12 cellular contexts compared by ENCODE assay signal in genomic region chr3:196111939-196112386, GRCh38. TPM values are rescaled to one million over a fixed set of nuclear protein-coding genes. Genes with fewer than 3 reads are reported as not detected.
DNase-seq lines count a peak whose midpoint lies in the region; ATAC-seq and TF ChIP-seq lines count a peak whose summit lies in the region.
"Had no signal": no experiment of that assay in that cellular context is flagged by ENCODE, and none has a peak within 500 bp of the region (broad histone marks: within the 10 kb centered on the region; RNA-seq: fewer than 3 reads in every experiment).

No MANE protein-coding gene starts in this region.

- POLR2A ChIA-PET in A673 (lab: Charles Lee; ENCODE audit: low non-redundant PET), result interaction anchor here (0.7 kb wide), 1 partner anchor 17 kb away, joined by 12 read pairs; no protein-coding TSS in a partner anchor

- peak; percentile 58 for DNase-seq in GM12864 (ENCODE audit: low read depth)
- no peak for DNase-seq in activated T-cell treated with anti-CD3 and anti-CD28 coated beads, Interleukin-2, amount 50 U/mL, for 4 hours
- peak; percentile 13 for DNase-seq in renal cortical epithelial cell (ENCODE audit: low read depth)
- no peak for DNase-seq in RPMI8226
- DNase-seq in A673 (ENCODE audit: low spot score), result no peak
- DNase-seq in NCI-H2171 treated with DMSO at 0.1 percent for 48 hours (lab: John Stamatoyannopoulos, UW), result no peak
- DNase-seq: DMS153, NCI-H146 had no signal

- BruUV-seq in A673 (replicated peaks; lab: Mats Ljungman, UMichigan), result no TSS peak

- H3K36me3 Mint-ChIP-seq in activated T-cell treated with anti-CD3 and anti-CD28 coated beads, Interleukin-2, amount 50 U/mL, for 4 hours (ENCODE audit: insufficient read depth), result no peaks in the 10 kb centered on the region

- intact Hi-C loops in A673 (cut with micrococcal nuclease; ENCODE audit: unreplicated experiment), result no loop called here

- H3K4me1 ChIP-seq in A673 (ENCODE audit: insufficient read depth, low read length, poor library complexity, severe bottlenecking), result no peaks in the 10 kb centered on the region
- H3K4me1 ChIP-seq: ascending aorta had no signal

- H3K4me1 Mint-ChIP-seq in activated T-cell treated with anti-CD3 and anti-CD28 coated beads, Interleukin-2, amount 50 U/mL, for 4 hours (ENCODE audit: low read depth), result peaks cover 14% of the 10 kb centered on the region

- H3K27ac ChIP-seq in A673 (ENCODE audit: low read depth, low read length, poor library complexity, severe bottlenecking), result no peak overlapping the region
- H3K27ac ChIP-seq: ascending aorta had no signal

- ATAC-seq in HG02870 (IDR thresholded peaks at IDR 0.05; ENCODE audit: unreplicated experiment), result peak; percentile 40
- peak; percentile 89 to 90 for ATAC-seq in activated T-cell treated with anti-CD3 and anti-CD28 coated beads, Interleukin-2, amount 50 U/mL, for 4 hours
- ATAC-seq in GM18868 (IDR thresholded peaks at IDR 0.05; ENCODE audit: unreplicated experiment), result no peak
- ATAC-seq: HCT116 had no signal

- TF ChIP-seq CTCF in GM12864 (IDR thresholded peaks at IDR 0.05; ENCODE audit: low read depth, low read length, missing control alignments) (no peak), A673 (conservative IDR thresholded peaks at IDR 0.05; ENCODE audit: low read depth, low read length) (no peak)

- H3K27me3 ChIP-seq in A673 (replicated peaks; ENCODE audit: insufficient read depth, low read depth, low read length, poor library complexity), result no peaks in the 10 kb centered on the region
- H3K27me3 ChIP-seq: ascending aorta had no signal

- H3K36me3 ChIP-seq in A673 (ENCODE audit: insufficient read depth, low read length, poor library complexity, severe bottlenecking), result no peaks in the 10 kb centered on the region
- H3K36me3 ChIP-seq: ascending aorta had no signal

- no peak overlapping the region; the same call in 1 of the 2 replicates for H3K4me3 ChIP-seq in GM12864 (ENCODE audit: low read depth, low read length)
- H3K4me3 ChIP-seq in A673 (ENCODE audit: low read depth, low read length, poor library complexity, severe bottlenecking), result no peak overlapping the region
- H3K4me3 ChIP-seq: ascending aorta had no signal

- CTCF ChIA-PET in A673 (lab: Charles Lee), result no interaction called here

- H3K27me3 Mint-ChIP-seq in activated T-cell treated with anti-CD3 and anti-CD28 coated beads, Interleukin-2, amount 50 U/mL, for 4 hours (ENCODE audit: low read depth), result no peaks in the 10 kb centered on the region

- no peaks in the 10 kb centered on the region for H3K9me3 Mint-ChIP-seq in activated T-cell treated with anti-CD3 and anti-CD28 coated beads, Interleukin-2, amount 50 U/mL, for 4 hours

- H3K9me3 ChIP-seq in A673 (ENCODE audit: low read depth, low read length, poor library complexity, severe bottlenecking), result no peaks in the 10 kb centered on the region
- H3K9me3 ChIP-seq: ascending aorta had no signal

- peak overlapping the region; percentile 37 for H3K4me3 Mint-ChIP-seq in activated T-cell treated with anti-CD3 and anti-CD28 coated beads, Interleukin-2, amount 50 U/mL, for 4 hours

RNA-seq across cellular contexts. Expression of gene TFRC, which starts 30.1 kb away (rescaled TPM):
- total RNA-seq in activated T-cell treated with anti-CD3 and anti-CD28 coated beads, Interleukin-2, amount 50 U/mL, for 4 hours, result 100 to 1,000 TPM; 529 to 568 (median 554) TPM
- total RNA-seq in renal cortical epithelial cell (144 and 148 TPM in 2 replicates), A673 (2021) (240 and 336 TPM in 2 replicates)

Comparison
In these comparisons a context has a peak if more than half of its experiments do, and no peak if none do; other contexts are left out.
1. DNase-seq: peak in GM12864 (single experiment) and renal cortical epithelial cell (single experiment); none in activated T-cell treated with anti-CD3 and anti-CD28 coated beads, Interleukin-2, amount 50 U/mL, for 4 hours (single experiment), RPMI8226 (single experiment), A673 (single experiment) and NCI-H2171 treated with DMSO at 0.1 percent for 48 hours (single experiment).